In the genomic region with DNA sequence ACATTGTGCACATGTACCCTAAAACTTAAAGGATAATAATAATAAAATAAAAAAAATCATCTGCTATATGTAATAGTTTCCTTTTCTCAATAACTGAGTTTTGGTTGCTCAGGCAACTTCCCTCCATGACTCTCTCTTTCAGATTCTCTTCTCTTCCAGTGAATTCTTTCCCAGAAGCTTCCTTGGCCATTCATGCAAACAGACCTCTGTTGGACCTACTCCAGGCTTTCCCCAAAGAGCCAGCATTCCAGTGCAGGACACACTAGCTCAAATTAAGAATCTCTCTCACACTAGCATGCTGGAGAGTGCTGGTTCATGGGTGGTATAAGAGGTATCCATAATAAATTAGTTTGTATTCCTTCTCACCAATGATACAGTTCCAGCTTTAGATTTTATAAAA, we compare ENCODE assay signal across 13 cellular contexts. TPM values are rescaled to one million over a fixed set of nuclear protein-coding genes. Genes with fewer than 3 reads are reported as not detected.
DNase-seq lines count a peak whose midpoint lies in the region; ATAC-seq and TF ChIP-seq lines count a peak whose summit lies in the region.
"Had no signal": no experiment of that assay in that cellular context is flagged by ENCODE, and none has a peak within 500 bp of the region (broad histone marks: within the 10 kb centered on the region; RNA-seq: fewer than 3 reads in every experiment).

No MANE protein-coding gene starts in this region.

- peak; percentile 43 for DNase-seq in AG08395 (ENCODE audit: low spot score)
- DNase-seq in RPMI7951 (ENCODE audit: low read depth) = peak; percentile 74
- DNase-seq in fibroblast of the aortic adventitia (ENCODE audit: low read depth) = peak; percentile 34
- peak; percentile 7 for DNase-seq in renal cortical epithelial cell (ENCODE audit: low read depth)
- no peak for DNase-seq in nucleus accumbens (lab: John Stamatoyannopoulos, UW)
- no peak for DNase-seq in SK-N-DZ (ENCODE audit: low spot score)
- DNase-seq: C1 segment of cervical spinal cord; Calu3; CD4-positive, alpha-beta T cell; DMS 273 treated with DMSO at 0.1 percent for 48 hours; HCEC 1CT; HFFc6 had no signal

- H3K4me3 ChIP-seq in fibroblast of the aortic adventitia (ENCODE audit: low read depth, low read length) = no peak overlapping the region

- no peak for TF ChIP-seq CTCF in fibroblast of the aortic adventitia (IDR thresholded peaks at IDR 0.05; ENCODE audit: insufficient read depth, low read length)

- no peak for ATAC-seq in GM18870 (IDR thresholded peaks at IDR 0.05; ENCODE audit: unreplicated experiment)

RNA-seq across cellular contexts. Expression of a gene that starts 31.0 kb away (rescaled TPM):
- total RNA-seq in RPMI7951 (2014; rRNA removed; shearing (Covaris generic)) = 82.7 and 99.4 TPM in 2 replicates
- total RNA-seq in fibroblast of the aortic adventitia (ENCODE audit: low replicate concordance) = 153 and 228 TPM in 2 replicates
- total RNA-seq in renal cortical epithelial cell = 26.6 and 84.1 TPM in 2 replicates
- 17.8 and 21.6 TPM in 2 replicates for polyA plus RNA-seq in SK-N-DZ (2014; cell fraction: cytosol; rRNA removed)
- polyA plus RNA-seq in SK-N-DZ (2014; cell fraction: nucleus; rRNA removed) = 13.8 and 15.8 TPM in 2 replicates

Comparison
In these comparisons a context has a peak if more than half of its experiments do, and no peak if none do; other contexts are left out.
1. DNase-seq: peak in AG08395 (single experiment), RPMI7951 (single experiment), fibroblast of the aortic adventitia (single experiment) and renal cortical epithelial cell (single experiment); none in nucleus accumbens (0 of 56) and SK-N-DZ (single experiment).